Comparison of ENCODE assay signal across 11 cellular contexts in the genomic region with DNA sequence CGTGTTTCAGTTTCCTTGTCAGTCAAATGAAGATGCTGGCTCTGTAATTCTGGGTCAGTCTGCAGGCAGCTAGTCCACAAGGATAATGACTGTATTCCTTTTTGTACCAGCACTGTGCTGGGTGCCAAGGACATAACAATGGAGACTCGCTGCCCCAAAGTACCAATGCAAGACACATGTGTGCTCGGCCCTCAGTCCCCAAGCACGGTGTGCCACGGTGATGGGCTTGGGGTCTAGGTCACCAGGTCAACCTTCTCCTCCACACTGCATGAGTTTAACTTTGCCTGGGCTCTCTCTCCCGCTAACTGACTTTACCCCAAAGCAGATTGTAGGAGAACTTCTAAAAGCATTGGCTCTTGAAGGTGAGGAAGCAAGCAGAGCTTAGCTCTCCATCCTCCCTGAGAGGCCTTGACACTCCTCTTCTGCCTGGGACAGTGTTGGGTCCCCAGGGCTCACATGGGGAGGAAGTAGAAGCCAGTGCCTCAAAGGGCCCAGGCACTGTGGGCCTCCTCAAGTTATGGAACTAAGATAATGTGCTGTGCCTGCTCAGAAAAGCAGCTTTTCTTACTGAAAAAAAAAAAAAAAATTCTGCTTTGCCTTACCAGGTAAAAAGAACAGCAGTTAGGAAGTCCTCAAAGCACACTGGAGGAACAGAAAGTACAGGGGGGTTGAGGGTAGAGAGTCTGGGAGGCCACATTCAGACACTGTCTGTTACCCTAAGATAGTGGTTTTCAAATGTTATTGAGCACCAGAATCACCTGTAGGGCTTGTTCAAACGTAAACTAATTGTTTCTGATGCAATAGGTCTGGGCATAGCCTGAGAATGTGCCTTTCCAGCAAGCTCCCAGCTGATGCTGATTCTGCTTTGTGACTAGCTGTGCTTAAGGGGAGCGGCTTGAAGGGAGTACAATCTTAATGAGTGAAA.
DNase-seq lines count a peak whose midpoint lies in the region; ATAC-seq and TF ChIP-seq lines count a peak whose summit lies in the region.
"Had no signal": no experiment of that assay in that cellular context is flagged by ENCODE, and none has a peak within 500 bp of the region (broad histone marks: within the 10 kb centered on the region; RNA-seq: fewer than 3 reads in every experiment).

No MANE protein-coding gene starts in this region.

- peak; percentile 43 for ATAC-seq in HG02610 (IDR thresholded peaks at IDR 0.05; ENCODE audit: unreplicated experiment)

- POLR2A ChIA-PET in MCF 10A (lab: Yijun Ruan, JAX): no interaction called here

- TF ChIP-seq POLR2A in vagina (IDR thresholded peaks at IDR 0.05): no peak

- no peaks in the 10 kb centered on the region for H3K27me3 ChIP-seq in vagina

- H3K4me3 ChIP-seq in Jurkat, Clone E6-1 (ENCODE audit: low read length): no peak overlapping the region
- no peak overlapping the region for H3K4me3 ChIP-seq in vagina

- H3K9me3 ChIP-seq in vagina: no peaks in the 10 kb centered on the region

- H3K27ac ChIP-seq in vagina: no peak overlapping the region

- DNase-seq in activated T-cell treated with anti-CD3 and anti-CD28 coated beads, Interleukin-2, amount 50 U/mL, for 24 hours: no peak
- DNase-seq in activated T-cell treated with anti-CD3 and anti-CD28 coated beads for 4 hours (no peak), vagina (ENCODE audit: extremely low spot score in 2 of 2) (peak; percentile 37 to 70), MCF 10A (ENCODE audit: unreplicated experiment) (no peak), SHP77 (lab: John Stamatoyannopoulos, UW) (no peak), glomerular visceral epithelial cell (ENCODE audit: extremely low spot score) (no peak)
- peak; percentile 46 for DNase-seq in Jurkat, Clone E6-1 (ENCODE audit: low read depth, low spot score)
- DNase-seq: activated gamma-delta T cell treated with Interleukin-2 at 50 U/mL for 16 hours, AML-193, NCI-H1092 had no signal

- H3K27ac Mint-ChIP-seq in activated T-cell treated with anti-CD3 and anti-CD28 coated beads, Interleukin-2, amount 50 U/mL, for 24 hours: peak overlapping the region; percentile 60
- H3K27ac Mint-ChIP-seq in MCF 10A (ENCODE audit: low read depth, unreplicated experiment): no peak overlapping the region

- no peaks in the 10 kb centered on the region for H3K9me3 Mint-ChIP-seq in activated T-cell treated with anti-CD3 and anti-CD28 coated beads, Interleukin-2, amount 50 U/mL, for 24 hours
- H3K9me3 Mint-ChIP-seq in MCF 10A (ENCODE audit: unreplicated experiment): no peaks in the 10 kb centered on the region

- intact Hi-C loops in vagina (cut with DNase I): no loop called here
- intact Hi-C loops in MCF 10A (cut with micrococcal nuclease): no loop called here

- CTCF ChIA-PET in MCF 10A (lab: Yijun Ruan, JAX): interaction anchor here (0.7 to 1.0 kb wide), 2 partner anchors 9 to 407 kb away, joined by 3 read pairs; no protein-coding TSS in a partner anchor

- no peaks in the 10 kb centered on the region for H3K36me3 Mint-ChIP-seq in activated T-cell treated with anti-CD3 and anti-CD28 coated beads, Interleukin-2, amount 50 U/mL, for 24 hours (ENCODE audit: low read depth)
- no peaks in the 10 kb centered on the region for H3K36me3 Mint-ChIP-seq in MCF 10A (ENCODE audit: insufficient read depth, unreplicated experiment)

- no peaks in the 10 kb centered on the region for H3K27me3 Mint-ChIP-seq in activated T-cell treated with anti-CD3 and anti-CD28 coated beads, Interleukin-2, amount 50 U/mL, for 24 hours
- peaks cover 8% of the 10 kb centered on the region for H3K27me3 Mint-ChIP-seq in MCF 10A (ENCODE audit: insufficient read depth, unreplicated experiment)

- peaks cover 32% of the 10 kb centered on the region for H3K4me1 Mint-ChIP-seq in activated T-cell treated with anti-CD3 and anti-CD28 coated beads, Interleukin-2, amount 50 U/mL, for 24 hours (ENCODE audit: low read depth)
- H3K4me1 Mint-ChIP-seq in MCF 10A (ENCODE audit: insufficient read depth, unreplicated experiment): no peaks in the 10 kb centered on the region

- no TSS peak for BruUV-seq in MCF 10A (replicated peaks; lab: Mats Ljungman, UMichigan)

- no peaks in the 10 kb centered on the region for H3K4me1 ChIP-seq in vagina

- TF ChIP-seq CTCF in vagina (IDR thresholded peaks at IDR 0.05) (no peak), MCF 10A (IDR thresholded peaks at IDR 0.05; ENCODE audit: unreplicated experiment) (no peak)

- H3K36me3 ChIP-seq in vagina: no peaks in the 10 kb centered on the region

- no peak overlapping the region for H3K4me3 Mint-ChIP-seq in activated T-cell treated with anti-CD3 and anti-CD28 coated beads, Interleukin-2, amount 50 U/mL, for 24 hours
- no peak overlapping the region for H3K4me3 Mint-ChIP-seq in MCF 10A (ENCODE audit: unreplicated experiment)

Comparison
In these comparisons a context has a peak if more than half of its experiments do, and no peak if none do; other contexts are left out.
1. DNase-seq: peak in Jurkat, Clone E6-1 (single experiment) and vagina (2 of 2); none in activated T-cell treated with anti-CD3 and anti-CD28 coated beads, Interleukin-2, amount 50 U/mL, for 24 hours (single experiment), activated T-cell treated with anti-CD3 and anti-CD28 coated beads for 4 hours (single experiment), MCF 10A (single experiment), SHP77 (0 of 2) and glomerular visceral epithelial cell (single experiment).